In genomic region chr11:116051494-116051893, GRCh38 we compare ENCODE assay signal across 5 cellular contexts.
"Had no signal": no experiment of that assay in that cellular context is flagged by ENCODE, and none has a peak within 500 bp of the region (broad histone marks: within the 10 kb centered on the region; RNA-seq: fewer than 3 reads in every experiment).

No MANE protein-coding gene starts in this region.

- H3K9me3 ChIP-seq: HAP-1 had no signal

- H3K36me3 ChIP-seq: HAP-1 had no signal

- H3K9me3 Mint-ChIP-seq: GM23338 had no signal

- H3K4me3 ChIP-seq: GM23338, HAP-1, K562 had no signal

- H3K27ac Mint-ChIP-seq: GM23338, HFFc6 had no signal

- DNase-seq: HFFc6, IMR-90 had no signal

- H3K4me2 ChIP-seq: GM23338 had no signal

- H3K4me3 Mint-ChIP-seq: GM23338, HFFc6 had no signal

- H3K4me1 ChIP-seq: HAP-1 had no signal

- H2AFZ ChIP-seq: GM23338 had no signal
